30 cellular contexts compared by ENCODE assay signal in the genomic region with DNA sequence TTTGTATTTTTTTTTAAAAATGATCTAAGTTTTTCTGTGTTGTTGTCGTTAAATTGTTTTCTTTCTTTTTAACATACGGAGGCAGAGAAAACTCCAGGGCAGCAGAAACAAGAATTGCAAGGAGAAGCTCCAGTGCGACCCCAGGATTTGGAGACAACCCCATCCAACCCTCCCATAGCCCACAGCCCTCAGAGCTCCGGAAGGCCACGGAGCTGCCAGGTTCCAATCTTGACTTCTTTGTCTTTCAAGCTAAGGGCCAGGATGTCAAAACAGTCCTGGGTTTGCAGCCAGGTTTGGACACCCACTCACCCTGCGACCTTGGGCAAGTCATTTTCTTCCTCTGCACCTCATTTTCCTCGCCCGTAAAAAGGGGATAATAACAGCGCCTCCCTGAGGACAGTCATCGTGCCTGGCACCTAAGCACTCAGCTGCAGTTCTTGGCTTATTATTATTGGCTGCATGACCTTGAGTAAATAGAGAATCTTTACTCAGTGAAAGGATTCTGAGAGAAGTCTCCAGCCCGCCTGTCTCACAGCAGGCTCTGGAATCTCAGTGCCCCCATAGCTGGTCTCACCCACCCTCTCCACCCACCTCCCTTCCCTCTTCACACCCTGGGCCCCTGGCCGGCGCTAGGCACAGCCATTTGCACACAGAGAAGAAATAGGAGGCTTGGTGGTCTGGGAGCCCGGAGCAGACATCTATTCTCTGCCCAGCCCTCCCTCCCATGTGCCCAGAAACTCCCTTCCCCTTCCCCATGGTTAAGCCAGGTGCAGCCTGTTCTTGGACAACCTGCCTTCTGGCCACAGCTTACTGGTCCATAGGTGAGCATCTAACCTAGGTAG.
A peak's percentile ranks its signal among the peaks of the same experiment; 100 is the strongest.
DNase-seq lines count a peak whose midpoint lies in the region; ATAC-seq and TF ChIP-seq lines count a peak whose summit lies in the region.
"Had no signal": no experiment of that assay in that cellular context is flagged by ENCODE, and none has a peak within 500 bp of the region (broad histone marks: within the 10 kb centered on the region; RNA-seq: fewer than 3 reads in every experiment).

No MANE protein-coding gene starts in this region.

- no peaks in the 10 kb centered on the region for H4K20me1 ChIP-seq in H9 (ENCODE audit: control insufficient read depth, insufficient read depth, insufficient read length)
- no peaks in the 10 kb centered on the region for H4K20me1 ChIP-seq in OCI-LY1 (ENCODE audit: insufficient read depth, low read length)

- H3K27ac Mint-ChIP-seq in H9 (no peak overlapping the region), type B pancreatic cell (no peak overlapping the region)
- H3K27ac Mint-ChIP-seq: activated CD8-positive, alpha-beta T cell treated with anti-CD3 and anti-CD28 coated beads, Interleukin-2, amount 10 ng/mL, durations not matched to agents 7 days and 5 days; naive B cell had no signal

- ATAC-seq in HG03521 (IDR thresholded peaks at IDR 0.05; ENCODE audit: unreplicated experiment) (no peak), body of pancreas (no peak)
- ATAC-seq: activated CD8-positive, alpha-beta T cell treated with anti-CD3 and anti-CD28 coated beads, Interleukin-2, amount 10 ng/mL, durations not matched to agents 7 days and 5 days; heart left ventricle; left lobe of liver had no signal

- H2AK5ac ChIP-seq in H9 (ENCODE audit: insufficient read length, low read length), result no peak overlapping the region

- no peaks in the 10 kb centered on the region for H3F3A ChIP-seq in OCI-LY1 (ENCODE audit: insufficient read depth, low read length)

- H3K4me2 ChIP-seq in H9 (ENCODE audit: insufficient read depth, insufficient read length, low read length) (no peak overlapping the region), OCI-LY1 (ENCODE audit: low read length) (no peak overlapping the region)
- H3K4me2 ChIP-seq: PC-9 had no signal

- no peaks in the 10 kb centered on the region for H3K27me3 ChIP-seq in H9 (ENCODE audit: insufficient read depth, low read length)
- H3K27me3 ChIP-seq in OCI-LY1 (ENCODE audit: insufficient read depth, low read length), result 0 out of 2 replicates have a peak, but pooled peaks cover 6% of the 10 kb centered on the region
- no peaks in the 10 kb centered on the region for H3K27me3 ChIP-seq in body of pancreas
- H3K27me3 ChIP-seq: brain microvascular endothelial cell, heart left ventricle, upper lobe of left lung had no signal

- intact Hi-C loops in body of pancreas (cut with DNase I), result no loop called here

- no peaks in the 10 kb centered on the region for H3K79me1 ChIP-seq in H9 (ENCODE audit: insufficient read depth, low read depth, low read length, poor library complexity, severe bottlenecking)

- H3K27me3 Mint-ChIP-seq in H9 (ENCODE audit: low read depth), result no peaks in the 10 kb centered on the region; the same call in 1 of the 2 replicates
- no peaks in the 10 kb centered on the region for H3K27me3 Mint-ChIP-seq in type B pancreatic cell

- H3K9me2 ChIP-seq in OCI-LY1 (ENCODE audit: low read depth, low read length), result no peaks in the 10 kb centered on the region

- no peak overlapping the region for H2BK20ac ChIP-seq in H9 (ENCODE audit: low read depth, low read length, poor library complexity, severe bottlenecking)

- H2BK12ac ChIP-seq in H9 (ENCODE audit: insufficient read length, low read depth, low read length), result no peak overlapping the region

- H3K4me1 ChIP-seq in H9 (ENCODE audit: insufficient read depth, low read length) (no peaks in the 10 kb centered on the region), OCI-LY1 (ENCODE audit: insufficient read depth, low read length, severe bottlenecking) (no peaks in the 10 kb centered on the region), body of pancreas (peaks cover 17% of the 10 kb centered on the region)
- H3K4me1 ChIP-seq: heart left ventricle, upper lobe of left lung had no signal

- no peak overlapping the region for H2BK5ac ChIP-seq in H9 (ENCODE audit: insufficient read length, low read length)

- H2BK15ac ChIP-seq in H9 (ENCODE audit: low read depth, low read length), result no peak overlapping the region

- H3K4me1 Mint-ChIP-seq in H9, result peaks cover 2 to 5% of the 10 kb centered on the region in 2 experiments; a peak in 3 of 4 replicates
- peaks cover 10% of the 10 kb centered on the region for H3K4me1 Mint-ChIP-seq in type B pancreatic cell (ENCODE audit: unreplicated experiment)
- H3K4me1 Mint-ChIP-seq: naive B cell had no signal

- H3K9me3 Mint-ChIP-seq in H9 (no peaks in the 10 kb centered on the region), type B pancreatic cell (no peaks in the 10 kb centered on the region)

- no peak overlapping the region for H3K4ac ChIP-seq in H9 (ENCODE audit: low read depth, low read length)

- TF ChIP-seq CTCF in 22Rv1 (IDR thresholded peaks at IDR 0.05), result peak; percentile 14; the same call in 1 of the 2 replicates
- TF ChIP-seq CTCF in H9 (conservative IDR thresholded peaks at IDR 0.05), result peak; percentile 39; the same call in 2 of the 3 replicates
- TF ChIP-seq CTCF in OCI-LY1 (IDR thresholded peaks at IDR 0.05; ENCODE audit: low read length), result peak; percentile 23; the same call in 1 of the 2 replicates
- no peak for TF ChIP-seq CTCF in type B pancreatic cell (conservative IDR thresholded peaks at IDR 0.05)
- no peak for TF ChIP-seq CTCF in body of pancreas (IDR thresholded peaks at IDR 0.05)

- H3K9ac ChIP-seq in H9 (ENCODE audit: extremely low read depth, insufficient read length, low read length) (no peak overlapping the region), OCI-LY1 (ENCODE audit: low read length) (no peak overlapping the region)

- no peak overlapping the region for H4K91ac ChIP-seq in H9 (ENCODE audit: insufficient read length, low read depth, low read length)

- no peak overlapping the region for H2BK120ac ChIP-seq in H9 (ENCODE audit: low read depth, low read length, poor library complexity, severe bottlenecking)

- H3K79me2 ChIP-seq in H9 (ENCODE audit: insufficient read depth, low read length) (no peaks in the 10 kb centered on the region), OCI-LY1 (ENCODE audit: insufficient read depth, low read length) (no peaks in the 10 kb centered on the region)

- H4K5ac ChIP-seq in H9 (ENCODE audit: insufficient read length, low read depth, low read length), result no peak overlapping the region

- no peak for TF ChIP-seq POLR2A in body of pancreas (IDR thresholded peaks at IDR 0.05)

- no peak overlapping the region for H4K8ac ChIP-seq in H9 (replicated peaks; ENCODE audit: insufficient read length, low read depth, low read length)

- H3K36me3 Mint-ChIP-seq in H9 (ENCODE audit: insufficient read depth in 1 of 3, low read depth in 3 of 3), result no peaks in the 10 kb centered on the region; a peak in 1 of 7 replicates
- H3K36me3 Mint-ChIP-seq in type B pancreatic cell, result no peaks in the 10 kb centered on the region
- H3K36me3 Mint-ChIP-seq: naive B cell had no signal

- no peaks in the 10 kb centered on the region for H3K23me2 ChIP-seq in H9 (ENCODE audit: insufficient read length, low read depth, low read length, poor library complexity, severe bottlenecking)

- H3K14ac ChIP-seq in H9 (ENCODE audit: insufficient read depth, low read length), result no peak overlapping the region; the same call in 1 of the 2 replicates

- no peaks in the 10 kb centered on the region for H3K9me3 ChIP-seq in H9 (ENCODE audit: control insufficient read depth, low read depth, low read length)
- no peaks in the 10 kb centered on the region for H3K9me3 ChIP-seq in OCI-LY1 (ENCODE audit: low read length)
- H3K9me3 ChIP-seq in body of pancreas, result no peaks in the 10 kb centered on the region
- H3K9me3 ChIP-seq: heart left ventricle, upper lobe of left lung had no signal

- no peaks in the 10 kb centered on the region for H3K36me3 ChIP-seq in OCI-LY1 (ENCODE audit: insufficient read depth, low read length)
- no peaks in the 10 kb centered on the region for H3K36me3 ChIP-seq in body of pancreas (replicated peaks in 1 of 2; ENCODE audit: insufficient read depth in 1 of 2, low read depth in 2 of 2)
- H3K36me3 ChIP-seq: brain microvascular endothelial cell, heart left ventricle, upper lobe of left lung had no signal

- H3K27ac ChIP-seq in 22Rv1 (no peak overlapping the region), H9 (ENCODE audit: insufficient read length, low read depth, low read length) (no peak overlapping the region), OCI-LY1 (ENCODE audit: low read depth, low read length, poor library complexity, severe bottlenecking) (no peak overlapping the region), body of pancreas (no peak overlapping the region)
- H3K27ac ChIP-seq: brain microvascular endothelial cell, heart left ventricle, PC-9, upper lobe of left lung had no signal

- no peak for DNase-seq in H9
- DNase-seq in islet precursor cell, result peak; percentile 22
- no peak for DNase-seq in type B pancreatic cell (ENCODE audit: extremely low spot score, unreplicated experiment)
- DNase-seq in DMS153 treated with DMSO at 0.1 percent for 48 hours (lab: John Stamatoyannopoulos, UW; ENCODE audit: unreplicated experiment), result no peak
- no peak for DNase-seq in body of pancreas
- DNase-seq: ACHN; activated CD4-positive, alpha-beta T cell treated with anti-CD3 and anti-CD28 coated beads for 1 hour; activated CD8-positive, alpha-beta T cell treated with anti-CD3 and anti-CD28 coated beads, Interleukin-2, amount 10 ng/mL, durations not matched to agents 7 days and 5 days; activated gamma-delta T cell; activated T-cell treated with anti-CD3 and anti-CD28 coated beads for 4 hours; brain microvascular endothelial cell; effector CD8-positive, alpha-beta T cell; EL; heart left ventricle; KG1; mesenchymal stem cell; MV-4-11; naive B cell; NCI-H187; NCI-H774; nucleus accumbens; PC-9; SHP77 treated with DMSO at 0.1 percent for 48 hours; T-helper 1 cell had no signal

- WGBS in H9 (ENCODE audit: extremely low coverage, insufficient read length, low lambda C conversion rate), result no CpG with 5 or more reads among the region's 14 CpGs
- WGBS in body of pancreas, 2 donors, result 63% methylated on average over 14 of the region's 14 CpGs

- no peak overlapping the region for H3K56ac ChIP-seq in H9 (ENCODE audit: insufficient read length, low read depth, low read length)

- no peak overlapping the region for H3K18ac ChIP-seq in H9 (ENCODE audit: insufficient read length, low read depth, low read length)

- H2AFZ ChIP-seq in H9 (ENCODE audit: low read length) (no peak overlapping the region), OCI-LY1 (ENCODE audit: low read length) (no peak overlapping the region)
- H2AFZ ChIP-seq: PC-9 had no signal

- H3T11ph ChIP-seq in H9 (ENCODE audit: low read length), result no peak overlapping the region

- no peak overlapping the region for H3K4me3 Mint-ChIP-seq in H9
- no peak overlapping the region for H3K4me3 Mint-ChIP-seq in type B pancreatic cell
- H3K4me3 Mint-ChIP-seq: activated CD8-positive, alpha-beta T cell treated with anti-CD3 and anti-CD28 coated beads, Interleukin-2, amount 10 ng/mL, durations not matched to agents 7 days and 5 days; naive B cell had no signal

- H3K23ac ChIP-seq in H9 (ENCODE audit: insufficient read length, low read depth, low read length), result no peak overlapping the region

- H3K4me3 ChIP-seq in OCI-LY1 (ENCODE audit: low read depth, low read length, poor library complexity, severe bottlenecking) (no peak overlapping the region), body of pancreas (no peak overlapping the region)
- H3K4me3 ChIP-seq: heart left ventricle, PC-9, skin epidermis, upper lobe of left lung had no signal

Comparison
In these comparisons a context has a peak if more than half of its experiments do, and no peak if none do; other contexts are left out.
1. CTCF ChIP-seq: peak in 22Rv1 (single experiment), H9 (single experiment) and OCI-LY1 (single experiment); none in type B pancreatic cell (single experiment) and body of pancreas (0 of 7).